ENCODE assay signal across 14 cellular contexts in genomic region chr18:3207565-3207964, GRCh38. TPM values are rescaled to one million over a fixed set of nuclear protein-coding genes. Genes with fewer than 3 reads are reported as not detected.
DNase-seq lines count a peak whose midpoint lies in the region; ATAC-seq, FAIRE-seq and TF ChIP-seq lines count a peak whose summit lies in the region.
"Had no signal": no experiment of that assay in that cellular context is flagged by ENCODE, and none has a peak within 500 bp of the region (broad histone marks: within the 10 kb centered on the region; RNA-seq: fewer than 3 reads in every experiment).

No MANE protein-coding gene starts in this region.

- H3F3A ChIP-seq in GM23248 (ENCODE audit: insufficient read depth) (no peaks in the 10 kb centered on the region), smooth muscle cell (ENCODE audit: low read depth) (no peaks in the 10 kb centered on the region)

- 79 to 85% methylated on average over 2 of the region's 2 CpGs for WGBS in GM23248 (ENCODE audit: low coverage in 1 of 2, low lambda C conversion rate in 2 of 2, missing lambda C conversion rate in 2 of 2), 2 experiments
- 80% methylated on average over 2 of the region's 2 CpGs for WGBS in esophagus muscularis mucosa
- 70 to 79% methylated on average over 2 of the region's 2 CpGs for WGBS in pancreas, 2 donors
- 79% methylated on average over 2 of the region's 2 CpGs for WGBS in smooth muscle cell (ENCODE audit: low lambda C conversion rate)

- H3K4me3 ChIP-seq in GM23248 (no peak overlapping the region), esophagus muscularis mucosa (no peak overlapping the region), pancreas (no peak overlapping the region), smooth muscle cell (no peak overlapping the region)
- H3K4me3 ChIP-seq: prostate gland had no signal

- H3K9me2 ChIP-seq in GM23248 (ENCODE audit: insufficient read depth) = no peaks in the 10 kb centered on the region

- H3K79me2 ChIP-seq in GM23248 (ENCODE audit: insufficient read depth) = no peaks in the 10 kb centered on the region
- H3K79me2 ChIP-seq in smooth muscle cell (ENCODE audit: low read depth) = no peaks in the 10 kb centered on the region

- no peak for FAIRE-seq in pancreas (lab: Jason Lieb, UNC)

- H3K4me1 ChIP-seq in GM23248 (ENCODE audit: insufficient read depth) = no peaks in the 10 kb centered on the region
- H3K4me1 ChIP-seq in esophagus muscularis mucosa = peaks cover 18 to 30% (median 28%) of the 10 kb centered on the region in 4 donors
- H3K4me1 ChIP-seq in pancreas = peaks cover 17 to 29% (median 22%) of the 10 kb centered on the region in 3 donors
- peaks cover 8% of the 10 kb centered on the region for H3K4me1 ChIP-seq in smooth muscle cell (ENCODE audit: low read depth)
- H3K4me1 ChIP-seq: prostate gland had no signal

- TF ChIP-seq POLR2A in esophagus muscularis mucosa (IDR thresholded peaks at IDR 0.05; ENCODE audit: low read depth) = no peak

- intact Hi-C loops in esophagus muscularis mucosa (cut with DNase I) = no loop called here
- intact Hi-C loops in pancreas (cut with DNase I) = no loop called here

- in situ Hi-C loops in GM23248 (cut with MboI) = no loop called here

- ATAC-seq in pancreas = peak; percentile 39 to 67 (median 54)

- H3K27ac ChIP-seq in GM23248 (no peak overlapping the region), esophagus muscularis mucosa (replicated peaks in 1 of 4) (no peak overlapping the region), pancreas (no peak overlapping the region), smooth muscle cell (ENCODE audit: low read depth) (no peak overlapping the region)
- H3K27ac ChIP-seq: prostate gland had no signal

- no peak for TF ChIP-seq EP300 in esophagus muscularis mucosa (IDR thresholded peaks at IDR 0.05)

- no peak overlapping the region for H2AFZ ChIP-seq in GM23248
- no peak overlapping the region for H2AFZ ChIP-seq in smooth muscle cell (ENCODE audit: low read depth)

- no peak overlapping the region for H3K9ac ChIP-seq in GM23248
- no peak overlapping the region for H3K9ac ChIP-seq in smooth muscle cell (ENCODE audit: low read depth)

- H3K4me2 ChIP-seq in GM23248 (ENCODE audit: unreplicated experiment) (no peak overlapping the region), smooth muscle cell (no peak overlapping the region)

- TF ChIP-seq CTCF in esophagus muscularis mucosa (IDR thresholded peaks at IDR 0.05) (no peak), pancreas (IDR thresholded peaks at IDR 0.05) (no peak), smooth muscle cell (IDR thresholded peaks at IDR 0.05; ENCODE audit: borderline replicate concordance, insufficient read depth, poor library complexity, severe bottlenecking) (no peak)

- H3K27me3 ChIP-seq in GM23248 (replicated peaks; ENCODE audit: insufficient read depth) (no peaks in the 10 kb centered on the region), esophagus muscularis mucosa (no peaks in the 10 kb centered on the region), pancreas (no peaks in the 10 kb centered on the region), smooth muscle cell (ENCODE audit: low read depth) (no peaks in the 10 kb centered on the region)

- peaks cover 2% of the 10 kb centered on the region for H3K9me3 ChIP-seq in GM23248 (ENCODE audit: low read depth)
- peaks cover 0 to 13% (median 6%) of the 10 kb centered on the region in 4 donors for H3K9me3 ChIP-seq in esophagus muscularis mucosa
- no peaks in the 10 kb centered on the region for H3K9me3 ChIP-seq in pancreas
- no peaks in the 10 kb centered on the region for H3K9me3 ChIP-seq in smooth muscle cell (replicated peaks; ENCODE audit: low read depth)
- H3K9me3 ChIP-seq: prostate gland had no signal

- H4K20me1 ChIP-seq in GM23248 (ENCODE audit: insufficient read depth) (no peaks in the 10 kb centered on the region), smooth muscle cell (ENCODE audit: low read depth) (no peaks in the 10 kb centered on the region)

- peak; percentile 62 for DNase-seq in GM23248
- peak; percentile 71 for DNase-seq in M059J (ENCODE audit: low read depth)
- peak; percentile 55 for DNase-seq in esophagus muscularis mucosa (ENCODE audit: extremely low spot score)
- no peak for DNase-seq in pancreas
- DNase-seq in NCI-H748 (lab: John Stamatoyannopoulos, UW; ENCODE audit: unreplicated experiment) = no peak
- no peak for DNase-seq in NCI-H446 (lab: John Stamatoyannopoulos, UW)
- no peak for DNase-seq in smooth muscle cell (lab: John Stamatoyannopoulos, UW; ENCODE audit: unreplicated experiment)
- DNase-seq: amygdala; CD8-positive, alpha-beta memory T cell; effector CD8-positive, alpha-beta T cell; NCI-H187; NK-92 treated with Interleukin-12 subunit alpha and Interleukin-12 subunit beta, amount 100 ng/mL, for 24 hours; T-helper 1 cell had no signal

- H3K36me3 ChIP-seq in GM23248 (ENCODE audit: low read depth) (no peaks in the 10 kb centered on the region), esophagus muscularis mucosa (peaks cover 0 to 28% (median 6%) of the 10 kb centered on the region in 4 donors), pancreas (peaks cover 0 to 5% (median 0%) of the 10 kb centered on the region in 3 donors), smooth muscle cell (ENCODE audit: low read depth) (peaks cover 9% of the 10 kb centered on the region)
- H3K36me3 ChIP-seq: prostate gland had no signal

RNA-seq across cellular contexts. Expression of gene MYOM1, which starts 12.2 kb away (rescaled TPM):
- 0.65 TPM in 1 of 2 replicates, not detected in the other for total RNA-seq in GM23248 (2014; rRNA removed; shearing (Covaris generic))
- 0.42 and 0.64 TPM in 2 replicates for polyA plus RNA-seq in GM23248 (2016; fragmentation: Nextera tagmentation; extraction: Ambion mirVana)
- total RNA-seq in M059J (2014; rRNA removed; shearing (Covaris generic)) = 0.10 TPM in 1 of 2 replicates, not detected in the other
- total RNA-seq in esophagus muscularis mucosa = 10 to 100 TPM; 13.3 to 31.7 (median 16.5) TPM
- total RNA-seq in pancreas = 10 to 100 TPM in 4 of 6 donors, 1 to 10 TPM in 2; 4.7 to 16.8 (median 12.1) TPM
- 10 to 100 TPM; 14.3 to 18.2 TPM for polyA plus RNA-seq in pancreas
- 0.40 and 0.54 TPM in 2 replicates for total RNA-seq in smooth muscle cell
- polyA plus RNA-seq in smooth muscle cell = 0.20 and 0.87 TPM in 2 replicates

RNA-seq across cellular contexts. Expression of gene MYL12A, which starts 40.0 kb away (rescaled TPM):
- 748 and 789 TPM in 2 replicates for total RNA-seq in GM23248 (2014; rRNA removed; shearing (Covaris generic))
- polyA plus RNA-seq in GM23248 (2016; fragmentation: Nextera tagmentation; extraction: Ambion mirVana) (1,649 and 1,670 TPM in 2 replicates), pancreas (100 to 1,000 TPM; 125 to 157 TPM), smooth muscle cell (915 and 953 TPM in 2 replicates)
- 810 and 944 TPM in 2 replicates for total RNA-seq in M059J (2014; rRNA removed; shearing (Covaris generic))
- total RNA-seq in esophagus muscularis mucosa (100 to 1,000 TPM; 297 to 460 (median 380) TPM), pancreas (100 to 1,000 TPM in 5 of 6 donors, 10 to 100 TPM in 1; 89.6 to 203 (median 105) TPM), smooth muscle cell (777 and 802 TPM in 2 replicates)

RNA-seq across cellular contexts. Expression of gene MYL12B, which starts 54.4 kb away (rescaled TPM):
- 608 and 614 TPM in 2 replicates for total RNA-seq in GM23248 (2014; rRNA removed; shearing (Covaris generic))
- 1,218 and 1,219 TPM in 2 replicates for polyA plus RNA-seq in GM23248 (2016; fragmentation: Nextera tagmentation; extraction: Ambion mirVana)
- total RNA-seq in M059J (2014; rRNA removed; shearing (Covaris generic)) = 528 and 607 TPM in 2 replicates
- total RNA-seq in esophagus muscularis mucosa = 100 to 1,000 TPM; 211 to 279 (median 244) TPM
- total RNA-seq in pancreas = 100 to 1,000 TPM in 2 of 6 donors, 10 to 100 TPM in 4; 63.0 to 195 (median 82.7) TPM
- polyA plus RNA-seq in pancreas = 100 to 1,000 TPM; 198 to 208 TPM
- total RNA-seq in smooth muscle cell = 368 and 427 TPM in 2 replicates
- polyA plus RNA-seq in smooth muscle cell = 498 TPM in 2 replicates

Comparison
In these comparisons a context has a peak if more than half of its experiments do, and no peak if none do; other contexts are left out.
1. DNase-seq: peak in GM23248 (single experiment), M059J (single experiment) and esophagus muscularis mucosa (single experiment); none in pancreas (0 of 6), NCI-H748 (single experiment), NCI-H446 (0 of 2) and smooth muscle cell (single experiment).